Comparison of ENCODE assay signal across 8 cellular contexts in the genomic region with DNA sequence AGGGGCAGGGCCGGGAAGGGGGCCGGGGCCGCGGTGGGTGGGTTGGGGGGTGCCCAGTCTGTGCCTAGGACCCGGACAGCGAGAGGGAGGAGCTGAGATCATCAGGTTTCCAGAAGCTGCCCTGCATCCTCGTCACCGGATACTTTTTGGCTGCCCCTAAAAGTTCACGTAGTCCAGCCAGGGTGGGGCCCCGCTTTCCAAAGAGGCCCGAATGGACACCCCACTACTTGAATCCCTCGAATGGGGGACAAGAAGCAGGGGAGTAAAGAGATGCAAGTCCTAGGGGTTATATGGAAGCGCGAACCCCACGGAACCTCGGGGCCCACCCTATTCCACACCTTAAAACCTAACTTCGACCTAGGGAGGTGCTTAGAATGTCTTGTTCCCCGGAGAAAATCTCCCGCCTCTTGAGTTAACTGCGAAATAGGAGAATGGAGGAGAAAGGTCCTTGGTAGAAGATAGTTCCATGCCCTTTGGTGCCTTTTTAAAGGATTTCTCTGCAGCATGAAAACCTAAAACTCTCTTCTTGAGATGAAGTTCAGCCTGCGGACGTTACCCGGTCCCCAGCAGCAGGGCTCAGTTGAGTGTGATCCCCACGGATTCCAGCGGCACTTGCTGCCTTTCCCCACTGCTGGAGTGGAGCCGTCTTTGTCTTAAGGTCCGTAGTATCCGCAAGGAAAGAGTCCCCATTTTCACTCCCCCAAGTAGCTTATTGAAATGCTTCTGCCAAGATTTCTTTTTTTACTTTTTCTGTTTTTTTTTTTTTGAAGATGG. TPM values are rescaled to one million over a fixed set of nuclear protein-coding genes. Genes with fewer than 3 reads are reported as not detected.
A peak's percentile ranks its signal among the peaks of the same experiment; 100 is the strongest.
DNase-seq lines count a peak whose midpoint lies in the region; ATAC-seq lines count a peak whose summit lies in the region.

No MANE protein-coding gene starts in this region.

- ATAC-seq in activated naive CD8-positive, alpha-beta T cell treated with anti-CD3 and anti-CD28 coated beads, Interleukin-2, amount 50 U/mL, for 24 hours = no peak
- ATAC-seq in stimulated activated naive B cell treated with anti-CD40 and anti-IgM and Interleukin-4, amounts not matched to agents 10 μg/mL and 1 μg/mL and 100 μg/mL, for 72 hours (replicated peaks) = no peak

- H3K9me3 Mint-ChIP-seq in activated naive CD8-positive, alpha-beta T cell treated with anti-CD3 and anti-CD28 coated beads, Interleukin-2, amount 50 U/mL, for 24 hours = no peaks in the 10 kb centered on the region
- no peaks in the 10 kb centered on the region for H3K9me3 Mint-ChIP-seq in immature natural killer cell
- H3K9me3 Mint-ChIP-seq in stimulated activated naive B cell treated with anti-CD40 and anti-IgM and Interleukin-4, amounts not matched to agents 10 μg/mL and 1 μg/mL and 100 μg/mL, for 72 hours = peaks cover 0 to 1% of the 10 kb centered on the region in 2 donors

- DNase-seq in DMS53 (lab: John Stamatoyannopoulos, UW) (peak; percentile 37), DMS53 treated with DMSO at 0.1 percent for 48 hours (lab: John Stamatoyannopoulos, UW; ENCODE audit: unreplicated experiment) (no peak), immature natural killer cell (no peak), NCI-H1105 treated with DMSO at 0.1 percent for 48 hours (lab: John Stamatoyannopoulos, UW) (no peak), foreskin melanocyte (no peak), AG20443 (ENCODE audit: low spot score) (no peak)
- DNase-seq in activated naive CD8-positive, alpha-beta T cell treated with anti-CD3 and anti-CD28 coated beads, Interleukin-2, amount 50 U/mL, for 24 hours = no peak
- no peak for DNase-seq in stimulated activated naive B cell treated with anti-CD40 and anti-IgM and Interleukin-4, amounts not matched to agents 10 μg/mL and 1 μg/mL and 100 μg/mL, for 72 hours

- H3K4me3 Mint-ChIP-seq in activated naive CD8-positive, alpha-beta T cell treated with anti-CD3 and anti-CD28 coated beads, Interleukin-2, amount 50 U/mL, for 24 hours = peak overlapping the region; percentile 74
- peak overlapping the region; percentile 53 to 72 (median 68) for H3K4me3 Mint-ChIP-seq in immature natural killer cell
- peak overlapping the region; percentile 83 to 88 for H3K4me3 Mint-ChIP-seq in stimulated activated naive B cell treated with anti-CD40 and anti-IgM and Interleukin-4, amounts not matched to agents 10 μg/mL and 1 μg/mL and 100 μg/mL, for 72 hours

- no peaks in the 10 kb centered on the region for H3K36me3 Mint-ChIP-seq in activated naive CD8-positive, alpha-beta T cell treated with anti-CD3 and anti-CD28 coated beads, Interleukin-2, amount 50 U/mL, for 24 hours (ENCODE audit: low read depth)
- no peaks in the 10 kb centered on the region for H3K36me3 Mint-ChIP-seq in immature natural killer cell
- H3K36me3 Mint-ChIP-seq in stimulated activated naive B cell treated with anti-CD40 and anti-IgM and Interleukin-4, amounts not matched to agents 10 μg/mL and 1 μg/mL and 100 μg/mL, for 72 hours = peaks cover 0 to 2% of the 10 kb centered on the region in 2 donors

- H3K27ac Mint-ChIP-seq in activated naive CD8-positive, alpha-beta T cell treated with anti-CD3 and anti-CD28 coated beads, Interleukin-2, amount 50 U/mL, for 24 hours = no peak overlapping the region
- H3K27ac Mint-ChIP-seq in immature natural killer cell = no peak overlapping the region
- no peak overlapping the region for H3K27ac Mint-ChIP-seq in stimulated activated naive B cell treated with anti-CD40 and anti-IgM and Interleukin-4, amounts not matched to agents 10 μg/mL and 1 μg/mL and 100 μg/mL, for 72 hours

- peaks cover 54% of the 10 kb centered on the region for H3K27me3 Mint-ChIP-seq in activated naive CD8-positive, alpha-beta T cell treated with anti-CD3 and anti-CD28 coated beads, Interleukin-2, amount 50 U/mL, for 24 hours
- H3K27me3 Mint-ChIP-seq in immature natural killer cell (ENCODE audit: low read depth in 3 of 3) = peaks cover 10 to 31% (median 26%) of the 10 kb centered on the region in 3 donors
- H3K27me3 Mint-ChIP-seq in stimulated activated naive B cell treated with anti-CD40 and anti-IgM and Interleukin-4, amounts not matched to agents 10 μg/mL and 1 μg/mL and 100 μg/mL, for 72 hours = peaks cover 53 to 74% of the 10 kb centered on the region in 2 donors

- peaks cover 10% of the 10 kb centered on the region for H3K4me1 Mint-ChIP-seq in activated naive CD8-positive, alpha-beta T cell treated with anti-CD3 and anti-CD28 coated beads, Interleukin-2, amount 50 U/mL, for 24 hours
- peaks cover 12 to 15% of the 10 kb centered on the region in 2 donors for H3K4me1 Mint-ChIP-seq in immature natural killer cell
- peaks cover 14 to 18% of the 10 kb centered on the region in 2 donors for H3K4me1 Mint-ChIP-seq in stimulated activated naive B cell treated with anti-CD40 and anti-IgM and Interleukin-4, amounts not matched to agents 10 μg/mL and 1 μg/mL and 100 μg/mL, for 72 hours

RNA-seq across cellular contexts. Expression of a gene that starts 2.1 kb away (rescaled TPM):
- polyA plus RNA-seq in immature natural killer cell = under 1 TPM in 1 of 3 donors, not detected in 2; 0.07 TPM
